19 cellular contexts compared by ENCODE assay signal in genomic region chr9:80147866-80148265, GRCh38.
A peak's percentile ranks its signal among the peaks of the same experiment; 100 is the strongest.
DNase-seq lines count a peak whose midpoint lies in the region; ATAC-seq and TF ChIP-seq lines count a peak whose summit lies in the region.
"Had no signal": no experiment of that assay in that cellular context is flagged by ENCODE, and none has a peak within 500 bp of the region (broad histone marks: within the 10 kb centered on the region; RNA-seq: fewer than 3 reads in every experiment).

No MANE protein-coding gene starts in this region.

- no peak overlapping the region for H3K9ac ChIP-seq in neural progenitor cell
- H3K9ac ChIP-seq: BLaER1 treated with 17β-estradiol and CSF1 and Interleukin-3, amounts not matched to agents 10 nM and 100 nM; GM23248 had no signal

- H3K4me1 Mint-ChIP-seq in memory B cell (peaks cover 9% of the 10 kb centered on the region), neural progenitor cell (peaks cover 22% of the 10 kb centered on the region)
- H3K4me1 Mint-ChIP-seq: CD8-positive, alpha-beta memory T cell had no signal

- TF ChIP-seq CTCF in neural progenitor cell (IDR thresholded peaks at IDR 0.05): no peak

- H3K9me3 Mint-ChIP-seq in memory B cell (peaks cover 18% of the 10 kb centered on the region), neural progenitor cell (peaks cover 19% of the 10 kb centered on the region)

- H3K27me3 ChIP-seq in neural progenitor cell: no peaks in the 10 kb centered on the region
- H3K27me3 ChIP-seq: BLaER1 treated with 17β-estradiol and CSF1 and Interleukin-3, amounts not matched to agents 10 nM and 100 nM had no signal

- no peaks in the 10 kb centered on the region for H4K20me1 ChIP-seq in neural progenitor cell (ENCODE audit: low read depth)
- H4K20me1 ChIP-seq: BLaER1 treated with 17β-estradiol and CSF1 and Interleukin-3, amounts not matched to agents 10 nM and 100 nM had no signal

- H3K4me3 Mint-ChIP-seq in memory B cell: no peak overlapping the region
- H3K4me3 Mint-ChIP-seq in neural progenitor cell: no peak overlapping the region
- H3K4me3 Mint-ChIP-seq: B cell; CD8-positive, alpha-beta memory T cell; HFFc6; IgD-negative memory B cell had no signal

- peaks cover 11% of the 10 kb centered on the region for H3F3A ChIP-seq in neural progenitor cell (ENCODE audit: low read depth)

- ATAC-seq in memory B cell (ENCODE audit: low read depth) (no peak), GM19455 (IDR thresholded peaks at IDR 0.05; ENCODE audit: unreplicated experiment) (no peak)
- ATAC-seq: A549, HepG2 had no signal

- no peak overlapping the region for H3K4me3 ChIP-seq in neural progenitor cell
- H3K4me3 ChIP-seq: A549; BLaER1 treated with 17β-estradiol and CSF1 and Interleukin-3, amounts not matched to agents 10 nM and 100 nM; GM23248 had no signal

- peak overlapping the region; percentile 5 for H3K27ac Mint-ChIP-seq in memory B cell
- no peak overlapping the region for H3K27ac Mint-ChIP-seq in neural progenitor cell
- H3K27ac Mint-ChIP-seq: B cell; CD8-positive, alpha-beta memory T cell; HFFc6 had no signal

- no peak overlapping the region for H2AFZ ChIP-seq in neural progenitor cell (replicated peaks)
- H2AFZ ChIP-seq: GM23248 had no signal

- DNase-seq in NCI-H82 (lab: John Stamatoyannopoulos, UW) (peak; percentile 19), NCI-H82 treated with DMSO at 0.1 percent for 48 hours (lab: John Stamatoyannopoulos, UW; ENCODE audit: unreplicated experiment) (no peak), memory B cell (ENCODE audit: low spot score in 2 of 2) (no peak), neural progenitor cell (ENCODE audit: low spot score) (peak; percentile 36), kidney glomerular epithelial cell (lab: John Stamatoyannopoulos, UW) (no peak), iPS-NIHi7 (ENCODE audit: extremely low spot score) (no peak)
- DNase-seq: CD8-positive, alpha-beta memory T cell; COR-L47; DMS 273 treated with DMSO at 0.1 percent for 48 hours; GM23248; HCEC 1CT; HFFc6 had no signal

- peaks cover 17% of the 10 kb centered on the region for H3K4me1 ChIP-seq in neural progenitor cell
- H3K4me1 ChIP-seq: A549; BLaER1 treated with 17β-estradiol and CSF1 and Interleukin-3, amounts not matched to agents 10 nM and 100 nM had no signal

- peak overlapping the region; percentile 44 for H3K27ac ChIP-seq in neural progenitor cell
- H3K27ac ChIP-seq: 22Rv1; A549; BLaER1 treated with 17β-estradiol and CSF1 and Interleukin-3, amounts not matched to agents 10 nM and 100 nM; GM23248 had no signal

- no peaks in the 10 kb centered on the region for H3K79me2 ChIP-seq in neural progenitor cell (ENCODE audit: low read depth)

- H3K36me3 ChIP-seq in neural progenitor cell: no peaks in the 10 kb centered on the region
- H3K36me3 ChIP-seq: BLaER1 treated with 17β-estradiol and CSF1 and Interleukin-3, amounts not matched to agents 10 nM and 100 nM had no signal

- H3K27me3 Mint-ChIP-seq in memory B cell (no peaks in the 10 kb centered on the region), neural progenitor cell (ENCODE audit: insufficient read depth, low read depth) (peaks cover 2% of the 10 kb centered on the region)
- H3K27me3 Mint-ChIP-seq: B cell; CD8-positive, alpha-beta memory T cell; IgD-negative memory B cell had no signal

- no peaks in the 10 kb centered on the region for H3K9me3 ChIP-seq in neural progenitor cell (ENCODE audit: low read depth)
- H3K9me3 ChIP-seq: A549 had no signal

- H3K36me3 Mint-ChIP-seq in memory B cell (peaks cover 11% of the 10 kb centered on the region), neural progenitor cell (peaks cover 7% of the 10 kb centered on the region)
- H3K36me3 Mint-ChIP-seq: CD8-positive, alpha-beta memory T cell; IgD-negative memory B cell had no signal

- no peak overlapping the region for H3K4me2 ChIP-seq in neural progenitor cell
- H3K4me2 ChIP-seq: A549; BLaER1 treated with 17β-estradiol and CSF1 and Interleukin-3, amounts not matched to agents 10 nM and 100 nM had no signal

Comparison
In these comparisons a context has a peak if more than half of its experiments do, and no peak if none do; other contexts are left out.
1. DNase-seq: peak in NCI-H82 (single experiment) and neural progenitor cell (single experiment); none in NCI-H82 treated with DMSO at 0.1 percent for 48 hours (single experiment), memory B cell (0 of 2), kidney glomerular epithelial cell (single experiment) and iPS-NIHi7 (single experiment).